ENCODE assay signal across 27 cellular contexts in genomic region chr5:6750951-6751685, GRCh38.
"Had no signal": no experiment of that assay in that cellular context is flagged by ENCODE, and none has a peak within 500 bp of the region (broad histone marks: within the 10 kb centered on the region; RNA-seq: fewer than 3 reads in every experiment).

No MANE protein-coding gene starts in this region.

- H3K4me3 ChIP-seq: adrenal gland, body of pancreas, gastrocnemius medialis, hepatocyte, pancreas, psoas muscle, testis, vagina had no signal

- H3K9me3 ChIP-seq: adrenal gland, body of pancreas, gastrocnemius medialis, pancreas, psoas muscle, testis, vagina had no signal

- H3K27me3 ChIP-seq: adrenal gland, body of pancreas, gastrocnemius medialis, hepatocyte, pancreas, testis, vagina had no signal

- ATAC-seq: activated naive CD4-positive, alpha-beta T cell treated with anti-CD3 and anti-CD28 coated beads, Interleukin-2, amount 50 U/mL, for 72 hours; body of pancreas; gastrocnemius medialis; left cardiac atrium; left ventricle myocardium superior; pancreas; psoas muscle had no signal

- DNase-seq: activated CD4-positive, alpha-beta T cell treated with anti-CD3 and anti-CD28 coated beads for 4 hours; activated CD4-positive, alpha-beta T cell treated with anti-CD3 and anti-CD28 coated beads, Interleukin-2, amount 50 U/mL, for 48 hours; activated CD8-positive, alpha-beta memory T cell treated with anti-CD3 and anti-CD28 coated beads, Interleukin-2, amount 50 U/mL, for 48 hours; activated T-cell treated with anti-CD3 and anti-CD28 coated beads, Interleukin-2, amount 50 U/mL, for 48 hours; adrenal gland; aorta; body of pancreas; effector memory CD4-positive, alpha-beta T cell; erythroblast; gastrocnemius medialis; left cardiac atrium; left ventricle myocardium superior; naive B cell; nucleus accumbens; pancreas; stimulated activated naive CD4-positive, alpha-beta T cell treated with Interleukin-2 at 50 U/mL for 16 hours; SW 1271; T-helper 9 cell; testis had no signal

- H3K27ac ChIP-seq: adrenal gland, body of pancreas, gastrocnemius medialis, hepatocyte, pancreas, psoas muscle, testis, vagina, VCaP had no signal

- H3K4me1 Mint-ChIP-seq: mesothelial cell of epicardium had no signal

- H3K27ac Mint-ChIP-seq: mesothelial cell of epicardium; naive B cell; T-helper 1 cell treated with Interleukin-12 subunit alpha and Interleukin-12 subunit beta and Interleukin-4 antibody, amounts not matched to agents 30 μg/mL and 1 μg/mL, for 36 hours; type B pancreatic cell had no signal

- H3K4me1 ChIP-seq: adrenal gland, body of pancreas, pancreas, psoas muscle, testis, vagina had no signal

- H3K27me3 Mint-ChIP-seq: naive B cell, type B pancreatic cell had no signal

- H3K9me3 Mint-ChIP-seq: activated naive CD4-positive, alpha-beta T cell treated with anti-CD3 and anti-CD28 coated beads, Interleukin-2, amount 50 U/mL, for 72 hours; mesothelial cell of epicardium; naive B cell; T-helper 1 cell treated with Interleukin-12 subunit alpha and Interleukin-12 subunit beta and Interleukin-4 antibody, amounts not matched to agents 30 μg/mL and 1 μg/mL, for 36 hours; type B pancreatic cell had no signal

- H3K4me3 Mint-ChIP-seq: mesothelial cell of epicardium; naive B cell; T-helper 1 cell treated with Interleukin-12 subunit alpha and Interleukin-12 subunit beta and Interleukin-4 antibody, amounts not matched to agents 30 μg/mL and 1 μg/mL, for 36 hours; type B pancreatic cell had no signal
